ENCODE assay signal across 7 cellular contexts in the genomic region with DNA sequence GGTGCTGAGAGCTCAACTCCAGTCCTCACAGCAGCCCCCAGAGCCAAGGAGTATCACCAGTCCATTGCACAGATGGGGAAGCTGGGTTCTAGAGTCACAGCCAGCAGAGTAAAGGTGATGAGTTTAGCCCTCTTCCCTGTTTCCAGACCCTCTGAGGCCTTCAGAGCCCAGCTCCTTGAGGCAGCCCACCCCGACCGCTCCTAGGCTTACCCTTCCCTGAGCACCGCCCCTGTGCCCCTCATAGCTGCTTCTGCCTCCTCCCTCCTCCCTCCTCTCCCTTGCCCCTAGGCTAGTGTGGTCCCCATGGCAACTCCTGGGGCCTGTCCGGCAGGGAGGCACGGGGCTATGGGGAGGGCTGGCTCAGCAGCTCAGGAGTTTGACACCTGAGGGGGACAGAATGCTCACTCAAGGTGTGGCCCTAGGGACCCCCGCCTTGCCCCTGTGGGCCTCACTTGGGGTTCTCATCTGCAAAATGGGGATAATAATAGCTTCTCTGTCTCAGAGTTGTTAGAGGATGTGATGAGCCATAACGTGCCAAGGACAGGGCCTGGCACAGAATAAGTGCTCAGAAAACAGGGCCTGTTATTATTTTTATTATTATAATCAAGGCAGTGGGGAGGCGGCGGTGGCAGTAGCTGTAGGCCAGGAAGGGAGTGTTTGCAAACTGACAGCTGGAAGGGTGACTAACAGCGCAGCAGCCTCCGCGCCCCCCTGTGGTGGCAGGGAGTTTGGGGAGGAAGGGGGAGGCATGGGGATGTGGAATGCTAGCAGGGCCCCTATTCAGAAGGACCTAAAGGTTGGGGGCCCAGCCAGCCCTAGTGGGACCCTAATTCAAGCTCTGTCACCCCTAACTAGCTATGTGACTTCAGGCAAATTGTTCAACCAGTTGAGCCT. TPM values are rescaled to one million over a fixed set of nuclear protein-coding genes. Genes with fewer than 3 reads are reported as not detected.
A peak's percentile ranks its signal among the peaks of the same experiment; 100 is the strongest.
DNase-seq lines count a peak whose midpoint lies in the region; ATAC-seq and TF ChIP-seq lines count a peak whose summit lies in the region.

No MANE protein-coding gene starts in this region.

- DNase-seq in NAMALWA (ENCODE audit: low spot score) (peak; percentile 71), fibroblast of villous mesenchyme (ENCODE audit: low read depth) (no peak), substantia nigra (lab: John Stamatoyannopoulos, UW) (peak in 3 of 49 donors; percentile 29 to 40 (median 30)), NCI-H1048 (lab: John Stamatoyannopoulos, UW) (no peak)
- peak; percentile 84 for DNase-seq in activated T-cell treated with anti-CD3 and anti-CD28 coated beads, Interleukin-2, amount 50 U/mL, for 1 hour

- no peak for ATAC-seq in GM21390 (IDR thresholded peaks at IDR 0.05; ENCODE audit: unreplicated experiment)
- ATAC-seq in GM19351 (IDR thresholded peaks at IDR 0.05; ENCODE audit: unreplicated experiment): no peak

- no peak overlapping the region for H3K4me3 ChIP-seq in fibroblast of villous mesenchyme (ENCODE audit: low read depth, low read length)

- TF ChIP-seq CTCF in fibroblast of villous mesenchyme (IDR thresholded peaks at IDR 0.05; ENCODE audit: insufficient read depth, low read depth, low read length): peak; percentile 17

- peak overlapping the region; percentile 27 for H3K27ac ChIP-seq in substantia nigra (ENCODE audit: low read depth, low read length, poor library complexity, severe bottlenecking)

RNA-seq across cellular contexts. Expression of a gene that starts 11.5 kb away (rescaled TPM):
- 32.2 and 33.2 TPM in 2 replicates for total RNA-seq in fibroblast of villous mesenchyme

RNA-seq across cellular contexts. Expression of a gene that starts 19.3 kb away (rescaled TPM):
- not detected in 2 replicates for total RNA-seq in fibroblast of villous mesenchyme

RNA-seq across cellular contexts. Expression of a gene that starts 33.0 kb away (rescaled TPM):
- total RNA-seq in fibroblast of villous mesenchyme: not detected in 2 replicates

RNA-seq across cellular contexts. Expression of a gene that starts 44.7 kb away (rescaled TPM):
- not detected in 2 replicates for total RNA-seq in fibroblast of villous mesenchyme

RNA-seq across cellular contexts. Expression of a gene that starts 49.6 kb away (rescaled TPM):
- 15.5 and 17.3 TPM in 2 replicates for total RNA-seq in fibroblast of villous mesenchyme

Comparison
In these comparisons a context has a peak if more than half of its experiments do, and no peak if none do; other contexts are left out.
1. DNase-seq: peak in NAMALWA (single experiment) and activated T-cell treated with anti-CD3 and anti-CD28 coated beads, Interleukin-2, amount 50 U/mL, for 1 hour (single experiment); none in fibroblast of villous mesenchyme (single experiment) and NCI-H1048 (single experiment).